14 cellular contexts compared by ENCODE assay signal in genomic region chr2:113185643-113186315, GRCh38. TPM values are rescaled to one million over a fixed set of nuclear protein-coding genes. Genes with fewer than 3 reads are reported as not detected.
DNase-seq lines count a peak whose midpoint lies in the region; ATAC-seq lines count a peak whose summit lies in the region.
"Had no signal": no experiment of that assay in that cellular context is flagged by ENCODE, and none has a peak within 500 bp of the region (broad histone marks: within the 10 kb centered on the region; RNA-seq: fewer than 3 reads in every experiment).

No MANE protein-coding gene starts in this region.

- CTCF ChIA-PET in activated naive CD4-positive, alpha-beta T cell treated with anti-CD3 and anti-CD28 coated beads for 36 hours (lab: Charles Lee): no interaction called here

- no peak for ATAC-seq in activated naive CD4-positive, alpha-beta T cell treated with anti-CD3 and anti-CD28 coated beads, Interleukin-2, amount 50 U/mL, for 72 hours
- ATAC-seq in left lobe of liver (peak; percentile 93), GM21737 (IDR thresholded peaks at IDR 0.05; ENCODE audit: unreplicated experiment) (no peak)
- no peak for ATAC-seq in stimulated activated memory B cell treated with anti-CD40 and anti-IgM and Interleukin-4, amounts not matched to agents 10 μg/mL and 1 μg/mL and 100 μg/mL, for 72 hours

- peaks cover 39% of the 10 kb centered on the region for H3K36me3 Mint-ChIP-seq in activated naive CD4-positive, alpha-beta T cell treated with anti-CD3 and anti-CD28 coated beads for 36 hours (ENCODE audit: low read depth)
- peaks cover 5 to 35% of the 10 kb centered on the region in 2 donors for H3K36me3 Mint-ChIP-seq in activated naive CD4-positive, alpha-beta T cell treated with anti-CD3 and anti-CD28 coated beads, Interleukin-2, amount 50 U/mL, for 72 hours
- peaks cover 42% of the 10 kb centered on the region for H3K36me3 Mint-ChIP-seq in activated naive CD8-positive, alpha-beta T cell treated with anti-CD3 and anti-CD28 coated beads for 36 hours
- H3K36me3 Mint-ChIP-seq in stimulated activated memory B cell treated with anti-CD40 and anti-IgM and Interleukin-4, amounts not matched to agents 10 μg/mL and 1 μg/mL and 100 μg/mL, for 72 hours: peaks cover 60% of the 10 kb centered on the region

- no peaks in the 10 kb centered on the region for H3K27me3 Mint-ChIP-seq in activated naive CD4-positive, alpha-beta T cell treated with anti-CD3 and anti-CD28 coated beads for 36 hours (ENCODE audit: low read depth)
- H3K27me3 Mint-ChIP-seq in activated naive CD8-positive, alpha-beta T cell treated with anti-CD3 and anti-CD28 coated beads for 36 hours: no peaks in the 10 kb centered on the region
- no peaks in the 10 kb centered on the region for H3K27me3 Mint-ChIP-seq in stimulated activated memory B cell treated with anti-CD40 and anti-IgM and Interleukin-4, amounts not matched to agents 10 μg/mL and 1 μg/mL and 100 μg/mL, for 72 hours
- H3K27me3 Mint-ChIP-seq: activated B cell treated with CpG ODN at 0.5 μM for 24 hours had no signal

- H3K4me1 Mint-ChIP-seq in activated naive CD4-positive, alpha-beta T cell treated with anti-CD3 and anti-CD28 coated beads for 36 hours (ENCODE audit: low read depth): peaks cover 69% of the 10 kb centered on the region
- H3K4me1 Mint-ChIP-seq in activated naive CD8-positive, alpha-beta T cell treated with anti-CD3 and anti-CD28 coated beads for 36 hours: peaks cover 67% of the 10 kb centered on the region
- H3K4me1 Mint-ChIP-seq in stimulated activated memory B cell treated with anti-CD40 and anti-IgM and Interleukin-4, amounts not matched to agents 10 μg/mL and 1 μg/mL and 100 μg/mL, for 72 hours: peaks cover 95% of the 10 kb centered on the region

- no peak for DNase-seq in activated naive CD4-positive, alpha-beta T cell treated with anti-CD3 and anti-CD28 coated beads for 36 hours
- no peak for DNase-seq in activated naive CD4-positive, alpha-beta T cell treated with anti-CD3 and anti-CD28 coated beads, Interleukin-2, amount 50 U/mL, for 72 hours (ENCODE audit: low spot score in 2 of 2)
- no peak for DNase-seq in activated naive CD8-positive, alpha-beta T cell treated with anti-CD3 and anti-CD28 coated beads for 36 hours
- DNase-seq in left lobe of liver (ENCODE audit: low spot score): peak; percentile 94
- DNase-seq in putamen (ENCODE audit: low spot score): no peak
- no peak for DNase-seq in HT-29 (ENCODE audit: low spot score)
- DNase-seq: activated B cell treated with CpG ODN at 0.5 μM for 24 hours, glutamatergic neuron, mammary epithelial cell, MM.1S, sigmoid colon had no signal

- no peaks in the 10 kb centered on the region for H3K9me3 Mint-ChIP-seq in activated naive CD4-positive, alpha-beta T cell treated with anti-CD3 and anti-CD28 coated beads for 36 hours
- H3K9me3 Mint-ChIP-seq in activated naive CD4-positive, alpha-beta T cell treated with anti-CD3 and anti-CD28 coated beads, Interleukin-2, amount 50 U/mL, for 72 hours: no peaks in the 10 kb centered on the region
- H3K9me3 Mint-ChIP-seq in activated naive CD8-positive, alpha-beta T cell treated with anti-CD3 and anti-CD28 coated beads for 36 hours: no peaks in the 10 kb centered on the region
- H3K9me3 Mint-ChIP-seq in stimulated activated memory B cell treated with anti-CD40 and anti-IgM and Interleukin-4, amounts not matched to agents 10 μg/mL and 1 μg/mL and 100 μg/mL, for 72 hours: no peaks in the 10 kb centered on the region
- H3K9me3 Mint-ChIP-seq: activated B cell treated with CpG ODN at 0.5 μM for 24 hours had no signal

- H3K27ac Mint-ChIP-seq in activated naive CD4-positive, alpha-beta T cell treated with anti-CD3 and anti-CD28 coated beads for 36 hours: peak overlapping the region; percentile 83
- peak overlapping the region in 1 of 2 donors; percentile 65 for H3K27ac Mint-ChIP-seq in activated naive CD4-positive, alpha-beta T cell treated with anti-CD3 and anti-CD28 coated beads, Interleukin-2, amount 50 U/mL, for 72 hours
- H3K27ac Mint-ChIP-seq in activated naive CD8-positive, alpha-beta T cell treated with anti-CD3 and anti-CD28 coated beads for 36 hours: peak overlapping the region; percentile 79
- H3K27ac Mint-ChIP-seq in stimulated activated memory B cell treated with anti-CD40 and anti-IgM and Interleukin-4, amounts not matched to agents 10 μg/mL and 1 μg/mL and 100 μg/mL, for 72 hours: peak overlapping the region; percentile 68

- intact Hi-C loops in activated naive CD4-positive, alpha-beta T cell treated with anti-CD3 and anti-CD28 coated beads for 36 hours (cut with micrococcal nuclease): no loop called here

- H3K4me3 Mint-ChIP-seq in activated naive CD4-positive, alpha-beta T cell treated with anti-CD3 and anti-CD28 coated beads for 36 hours: no peak overlapping the region
- peak overlapping the region; percentile 26 for H3K4me3 Mint-ChIP-seq in activated naive CD8-positive, alpha-beta T cell treated with anti-CD3 and anti-CD28 coated beads for 36 hours
- H3K4me3 Mint-ChIP-seq in stimulated activated memory B cell treated with anti-CD40 and anti-IgM and Interleukin-4, amounts not matched to agents 10 μg/mL and 1 μg/mL and 100 μg/mL, for 72 hours: no peak overlapping the region
- H3K4me3 Mint-ChIP-seq: activated B cell treated with CpG ODN at 0.5 μM for 24 hours had no signal

RNA-seq across cellular contexts. Expression of gene PSD4, which starts 12.0 kb away (rescaled TPM):
- 10 to 100 TPM; 85.9 to 87.4 TPM for total RNA-seq in activated naive CD4-positive, alpha-beta T cell treated with anti-CD3 and anti-CD28 coated beads for 36 hours
- total RNA-seq in activated naive CD4-positive, alpha-beta T cell treated with anti-CD3 and anti-CD28 coated beads, Interleukin-2, amount 50 U/mL, for 72 hours: 100 to 1,000 TPM; 137 to 305 TPM
- 100 to 1,000 TPM; 194 to 198 TPM for total RNA-seq in activated naive CD8-positive, alpha-beta T cell treated with anti-CD3 and anti-CD28 coated beads for 36 hours
- total RNA-seq in left lobe of liver: 60.3 TPM
- 85.5 and 90.1 TPM in 2 replicates for total RNA-seq in HT-29 (2014; rRNA removed; shearing (Covaris generic))

RNA-seq across cellular contexts. Expression of gene IL1RN, which starts 58.4 kb away (rescaled TPM):
- 1 to 10 TPM in 1 of 2 experiments, under 1 TPM in 1; 0.77 to 1.2 TPM for total RNA-seq in activated naive CD4-positive, alpha-beta T cell treated with anti-CD3 and anti-CD28 coated beads for 36 hours
- total RNA-seq in activated naive CD4-positive, alpha-beta T cell treated with anti-CD3 and anti-CD28 coated beads, Interleukin-2, amount 50 U/mL, for 72 hours: 1 to 10 TPM; 1.6 to 2.1 TPM
- under 1 TPM; 0.19 to 0.30 TPM for total RNA-seq in activated naive CD8-positive, alpha-beta T cell treated with anti-CD3 and anti-CD28 coated beads for 36 hours
- 16.0 TPM for total RNA-seq in left lobe of liver
- total RNA-seq in HT-29 (2014; rRNA removed; shearing (Covaris generic)): 12.0 and 13.3 TPM in 2 replicates
- total RNA-seq: activated B cell treated with CpG ODN at 0.5 μM for 24 hours, Daoy had no signal
